29 cellular contexts compared by ENCODE assay signal in genomic region chr17:9007052-9007714, GRCh38. TPM values are rescaled to one million over a fixed set of nuclear protein-coding genes. Genes with fewer than 3 reads are reported as not detected.
"Had no signal": no experiment of that assay in that cellular context is flagged by ENCODE, and none has a peak within 500 bp of the region (broad histone marks: within the 10 kb centered on the region; RNA-seq: fewer than 3 reads in every experiment).

No MANE protein-coding gene starts in this region.

- H3K4me3 ChIP-seq: MG63, SJCRH30, SK-N-MC had no signal

- H3K9me3 Mint-ChIP-seq: activated CD4-positive, alpha-beta memory T cell treated with anti-CD3 and anti-CD28 coated beads for 36 hours; activated naive CD4-positive, alpha-beta T cell treated with anti-CD3 and anti-CD28 coated beads for 36 hours; activated naive CD8-positive, alpha-beta T cell treated with anti-CD3 and anti-CD28 coated beads for 36 hours; activated T-cell treated with anti-CD3 and anti-CD28 coated beads, Interleukin-2, amount 50 U/mL, for 4 hours had no signal

- H3K9me3 ChIP-seq: MG63, SJCRH30 had no signal

- H3K27ac Mint-ChIP-seq: activated CD4-positive, alpha-beta memory T cell treated with anti-CD3 and anti-CD28 coated beads for 36 hours; activated naive CD4-positive, alpha-beta T cell treated with anti-CD3 and anti-CD28 coated beads for 36 hours; activated naive CD8-positive, alpha-beta T cell treated with anti-CD3 and anti-CD28 coated beads for 36 hours; activated T-helper 1 cell treated with anti-CD3 and anti-CD28 coated beads, Interleukin-12 subunit alpha, Interleukin-12 subunit beta, Interleukin-2, Interleukin-4 antibody, amounts not matched to agents 30 ng/mL and 10 ng/mL and 1 ng/mL, durations not matched to agents 14 hours and 24 hours and 36 hours had no signal

- DNase-seq: activated CD4-positive, alpha-beta memory T cell treated with anti-CD3 and anti-CD28 coated beads for 36 hours; activated CD4-positive, alpha-beta T cell treated with anti-CD3 and anti-CD28 coated beads for 4 hours; activated CD4-positive, alpha-beta T cell treated with anti-CD3 and anti-CD28 coated beads, Interleukin-2, amount 50 U/mL, for 1 hour; activated CD4-positive, CD25-positive, alpha-beta regulatory T cell treated with anti-CD3 and anti-CD28 coated beads, Interleukin-2, amount 50 U/mL, for 72 hours; activated CD8-positive, alpha-beta memory T cell treated with anti-CD3 and anti-CD28 coated beads, Interleukin-2, amount 50 U/mL, for 4 hours; activated gamma-delta T cell treated with Interleukin-2 at 50 U/mL for 16 hours; activated naive CD4-positive, alpha-beta T cell treated with anti-CD3 and anti-CD28 coated beads for 36 hours; activated naive CD8-positive, alpha-beta T cell treated with anti-CD3 and anti-CD28 coated beads for 36 hours; activated T-cell treated with anti-CD3 and anti-CD28 coated beads for 4 hours; activated T-cell treated with anti-CD3 and anti-CD28 coated beads, Interleukin-2, amount 50 U/mL, for 4 hours; amniotic stem cell; aorta; brain microvascular endothelial cell; central memory CD4-positive, alpha-beta T cell; MG63; NCI-H1048; NCI-H1105 treated with DMSO at 0.1 percent for 48 hours; NCI-H1436 treated with DMSO at 0.1 percent for 48 hours; NCI-H1694 treated with DMSO at 0.1 percent for 48 hours; NCI-H2029; NCI-H345; NCI-H524 treated with DMSO at 0.1 percent for 48 hours; SHP77; SJCRH30; T1000 had no signal

- H3K27me3 ChIP-seq: SJCRH30 had no signal

- H3K36me3 Mint-ChIP-seq: activated CD4-positive, alpha-beta memory T cell treated with anti-CD3 and anti-CD28 coated beads for 36 hours; activated naive CD8-positive, alpha-beta T cell treated with anti-CD3 and anti-CD28 coated beads for 36 hours had no signal

- H3K27ac ChIP-seq: brain microvascular endothelial cell, SJCRH30, SK-N-MC had no signal

- H3K4me3 Mint-ChIP-seq: activated CD4-positive, alpha-beta memory T cell treated with anti-CD3 and anti-CD28 coated beads for 36 hours; activated naive CD4-positive, alpha-beta T cell treated with anti-CD3 and anti-CD28 coated beads for 36 hours; activated naive CD8-positive, alpha-beta T cell treated with anti-CD3 and anti-CD28 coated beads for 36 hours; activated T-cell treated with anti-CD3 and anti-CD28 coated beads, Interleukin-2, amount 50 U/mL, for 4 hours; activated T-helper 1 cell treated with anti-CD3 and anti-CD28 coated beads, Interleukin-12 subunit alpha, Interleukin-12 subunit beta, Interleukin-2, Interleukin-4 antibody, amounts not matched to agents 30 ng/mL and 10 ng/mL and 1 ng/mL, durations not matched to agents 14 hours and 24 hours and 36 hours had no signal

- H3K36me3 ChIP-seq: brain microvascular endothelial cell, MG63, SJCRH30 had no signal

- ATAC-seq: activated T-cell treated with anti-CD3 and anti-CD28 coated beads, Interleukin-2, amount 50 U/mL, for 4 hours; Panc1 had no signal

RNA-seq across cellular contexts. Expression of gene NTN1, which starts 14.1 kb away (rescaled TPM):
- total RNA-seq: T-helper 1 cell treated with Interleukin-12 subunit alpha and Interleukin-12 subunit beta and Interleukin-4 antibody, amounts not matched to agents 30 ng/mL and 1 ng/mL, for 36 hours had no signal

RNA-seq across cellular contexts. Expression of gene PIK3R5, which starts 41.7 kb away (rescaled TPM):
- total RNA-seq: SJCRH30 had no signal
